ENCODE assay signal across 1 cellular context in the genomic region with DNA sequence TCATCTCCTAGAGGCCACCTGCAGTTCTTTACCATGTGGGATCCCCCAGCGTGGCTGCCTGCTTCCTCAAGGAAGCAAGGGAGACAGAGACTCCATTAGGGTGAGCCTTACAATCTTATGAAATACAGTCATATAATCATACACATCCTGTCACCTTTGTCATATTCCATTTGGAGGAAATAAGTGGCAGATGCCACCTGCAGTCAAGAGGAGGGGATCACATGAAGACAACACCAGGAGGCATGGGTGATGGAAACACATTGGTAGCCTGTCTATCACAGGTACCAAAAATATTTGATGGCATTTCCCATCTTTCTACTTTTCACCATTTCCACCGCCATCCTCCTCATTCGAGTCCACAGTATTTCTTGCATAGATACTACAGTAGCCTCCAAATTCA.
TF ChIP-seq lines count a peak whose summit lies in the region.

No MANE protein-coding gene starts in this region.

TF ChIP-seq in HCT116, 20 proteins besides CTCF, POLR2A, EP300 and RAD21:
- TF ChIP-seq, protein P1, sequence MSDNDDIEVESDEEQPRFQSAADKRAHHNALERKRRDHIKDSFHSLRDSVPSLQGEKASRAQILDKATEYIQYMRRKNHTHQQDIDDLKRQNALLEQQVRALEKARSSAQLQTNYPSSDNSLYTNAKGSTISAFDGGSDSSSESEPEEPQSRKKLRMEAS (IDR thresholded peaks at IDR 0.05), result no peak
- no peak for TF ChIP-seq JUND (IDR thresholded peaks at IDR 0.05)
- no peak for TF ChIP-seq FOSL1 (IDR thresholded peaks at IDR 0.05; ENCODE audit: low read depth)
- no peak for TF ChIP-seq CBX3 (IDR thresholded peaks at IDR 0.05; ENCODE audit: low read depth)
- no peak for TF ChIP-seq YY1 (IDR thresholded peaks at IDR 0.05; ENCODE audit: extremely low read depth, insufficient replicate concordance, low read depth, low read length)
- no peak for TF ChIP-seq EZH2 (IDR thresholded peaks at IDR 0.05)
- no peak for TF ChIP-seq CEBPB (IDR thresholded peaks at IDR 0.05; ENCODE audit: low read depth)
- no peak for TF ChIP-seq ZFX (IDR thresholded peaks at IDR 0.05)
- no peak for TF ChIP-seq SIN3A (IDR thresholded peaks at IDR 0.05; ENCODE audit: low read depth)
- no peak for TF ChIP-seq EGR1 (IDR thresholded peaks at IDR 0.05; ENCODE audit: low read depth)
- TF ChIP-seq SP1 (IDR thresholded peaks at IDR 0.05; ENCODE audit: low read depth), result no peak
- TF ChIP-seq EZH2phosphoT487 (IDR thresholded peaks at IDR 0.05; ENCODE audit: borderline replicate concordance), result no peak
- TF ChIP-seq TCF7L2 (IDR thresholded peaks at IDR 0.05; ENCODE audit: borderline replicate concordance, extremely low read depth, insufficient read depth, insufficient read length), result no peak
